13 cellular contexts compared by ENCODE assay signal in genomic region chr1:37533317-37534093, GRCh38. TPM values are rescaled to one million over a fixed set of nuclear protein-coding genes. Genes with fewer than 3 reads are reported as not detected.
DNase-seq lines count a peak whose midpoint lies in the region; ATAC-seq and TF ChIP-seq lines count a peak whose summit lies in the region.
"Had no signal": no experiment of that assay in that cellular context is flagged by ENCODE, and none has a peak within 500 bp of the region (broad histone marks: within the 10 kb centered on the region; RNA-seq: fewer than 3 reads in every experiment).

No MANE protein-coding gene starts in this region.

- POLR2A ChIA-PET in HCT116 (lab: Charles Lee) = interaction anchor here (0.7 kb wide), 1 partner anchor 48 kb away, joined by 7 read pairs; no protein-coding TSS in a partner anchor

- intact Hi-C loops in HCT116 (cut with micrococcal nuclease) = no loop called here
- intact Hi-C loops in body of pancreas (cut with DNase I) = no loop called here
- intact Hi-C loops in right lobe of liver (cut with DNase I) = no loop called here

- no peaks in the 10 kb centered on the region for H3K9me3 ChIP-seq in HCT116 (ENCODE audit: control insufficient read depth in 1 of 2, insufficient read depth in 1 of 2, low read depth in 1 of 2, low read length in 2 of 2)
- H3K9me3 ChIP-seq in body of pancreas = no peaks in the 10 kb centered on the region
- H3K9me3 ChIP-seq in right lobe of liver = no peaks in the 10 kb centered on the region
- H3K9me3 ChIP-seq in subcutaneous abdominal adipose tissue (ENCODE audit: control insufficient read depth in 5 of 5, low read length in 5 of 5) = no peaks in the 10 kb centered on the region

- peak overlapping the region; percentile 74 for H3K4me2 ChIP-seq in HCT116 (ENCODE audit: low read length)

- H4K20me1 ChIP-seq in HCT116 (ENCODE audit: insufficient read depth) = no peaks in the 10 kb centered on the region

- TF ChIP-seq POLR2A in HCT116 (IDR thresholded peaks at IDR 0.05; ENCODE audit: borderline replicate concordance, extremely low read depth, insufficient read depth, insufficient read length) = no peak
- TF ChIP-seq POLR2A in body of pancreas (IDR thresholded peaks at IDR 0.05) = no peak
- TF ChIP-seq POLR2A in right lobe of liver (IDR thresholded peaks at IDR 0.05) = no peak

- H3K9ac ChIP-seq in HCT116 (ENCODE audit: low read length) (peak overlapping the region; percentile 40; the same call in 1 of the 2 replicates), subcutaneous abdominal adipose tissue (ENCODE audit: low read length in 5 of 5) (peak overlapping the region in 1 of 5 donors; percentile 32)

- TF ChIP-seq CTCF in HCT116 (IDR thresholded peaks at IDR 0.05 in 2 of 3, conservative IDR thresholded peaks at IDR 0.05 in 1 of 3; ENCODE audit: borderline replicate concordance in 1 of 3, insufficient read depth in 1 of 3, low read depth in 2 of 3, low read length in 2 of 3) (no peak), body of pancreas (IDR thresholded peaks at IDR 0.05) (no peak), right lobe of liver (IDR thresholded peaks at IDR 0.05) (no peak)

- CTCF ChIA-PET in HCT116 (lab: Charles Lee) = no interaction called here

- no peak overlapping the region for H3K4me3 ChIP-seq in HCT116 (replicated peaks in 1 of 2; ENCODE audit: low read depth in 1 of 2, low read length in 2 of 2)
- no peak overlapping the region for H3K4me3 ChIP-seq in body of pancreas
- no peak overlapping the region for H3K4me3 ChIP-seq in right lobe of liver
- H3K4me3 ChIP-seq in subcutaneous abdominal adipose tissue (ENCODE audit: low read depth in 1 of 5, low read length in 5 of 5) = no peak overlapping the region

- peaks cover 13 to 53% of the 10 kb centered on the region in 2 experiments for H3K4me1 ChIP-seq in HCT116 (ENCODE audit: control insufficient read depth in 1 of 2, insufficient read depth in 2 of 2, low read length in 2 of 2)
- H3K4me1 ChIP-seq in body of pancreas = peaks cover 41% of the 10 kb centered on the region
- H3K4me1 ChIP-seq in right lobe of liver = peaks cover 0 to 54% (median 11%) of the 10 kb centered on the region in 4 donors
- peaks cover 0 to 10% (median 2%) of the 10 kb centered on the region in 5 donors for H3K4me1 ChIP-seq in subcutaneous abdominal adipose tissue (ENCODE audit: control insufficient read depth in 5 of 5, insufficient read depth in 5 of 5, low read length in 5 of 5)

- DNase-seq in HCT116 (ENCODE audit: low read depth, low spot score) (no peak), body of pancreas (peak in 1 of 4 donors; percentile 9), right lobe of liver (peak in 1 of 3 donors; percentile 12), cerebellar cortex (ENCODE audit: low spot score) (no peak), NCI-H1694 (lab: John Stamatoyannopoulos, UW) (no peak), NCI-H2196 (lab: John Stamatoyannopoulos, UW; ENCODE audit: unreplicated experiment) (no peak)
- DNase-seq: activated CD8-positive, alpha-beta memory T cell treated with anti-CD3 and anti-CD28 coated beads, Interleukin-2, amount 10 ng/mL, durations not matched to agents 7 days and 5 days; CD8-positive, alpha-beta memory T cell; NK-92 treated with Interleukin-12 subunit alpha and Interleukin-12 subunit beta, amount 100 ng/mL, for 24 hours; stimulated activated CD4-positive, alpha-beta T cell treated with anti-CD3 and anti-CD28 coated beads, Interleukin-2, amount 100 ng/mL, for 48 hours had no signal

- H3K27ac ChIP-seq in HCT116 (ENCODE audit: low read depth, low read length) = no peak overlapping the region
- H3K27ac ChIP-seq in body of pancreas = peak overlapping the region; percentile 84 to 90 (median 87)
- H3K27ac ChIP-seq in right lobe of liver = peak overlapping the region; percentile 70 to 97 (median 93)
- peak overlapping the region; percentile 8 for H3K27ac ChIP-seq in subcutaneous abdominal adipose tissue (ENCODE audit: low read depth, low read length)

- H3K79me2 ChIP-seq in HCT116 (ENCODE audit: insufficient read depth, low read length) = peaks cover 13% of the 10 kb centered on the region

- BruUV-seq in HCT116 (replicated peaks; lab: Mats Ljungman, UMichigan) = no TSS peak

- H3K27me3 ChIP-seq in HCT116 (ENCODE audit: insufficient read depth, low read length) = no peaks in the 10 kb centered on the region
- no peaks in the 10 kb centered on the region for H3K27me3 ChIP-seq in body of pancreas
- no peaks in the 10 kb centered on the region for H3K27me3 ChIP-seq in right lobe of liver
- no peaks in the 10 kb centered on the region for H3K27me3 ChIP-seq in subcutaneous abdominal adipose tissue (ENCODE audit: control insufficient read depth in 5 of 5, insufficient read depth in 4 of 5, low read length in 5 of 5)

- H3K36me3 ChIP-seq in HCT116 (ENCODE audit: control insufficient read depth in 1 of 2, insufficient read depth in 2 of 2, low read length in 2 of 2) (peaks cover 14 to 18% of the 10 kb centered on the region in 2 experiments; a peak in 3 of 4 replicates), body of pancreas (replicated peaks in 1 of 2; ENCODE audit: insufficient read depth in 1 of 2, low read depth in 2 of 2) (peaks cover 0 to 8% of the 10 kb centered on the region in 2 donors), right lobe of liver (peaks cover 0 to 6% (median 2%) of the 10 kb centered on the region in 4 donors), subcutaneous abdominal adipose tissue (ENCODE audit: control insufficient read depth in 5 of 5, insufficient read depth in 5 of 5, low read length in 5 of 5) (peaks cover 21 to 33% (median 26%) of the 10 kb centered on the region in 5 donors)

- no peak for TF ChIP-seq RAD21 in HCT116 (IDR thresholded peaks at IDR 0.05; ENCODE audit: low read depth)

- H3K9me2 ChIP-seq in HCT116 (ENCODE audit: insufficient read depth) = no peaks in the 10 kb centered on the region

- no peak overlapping the region for H2AFZ ChIP-seq in HCT116 (ENCODE audit: low read depth, low read length, poor library complexity, severe bottlenecking)

- WGBS in body of pancreas, 2 donors = 93 to 94% methylated on average over 4 of the region's 4 CpGs
- 78% methylated on average over 4 of the region's 4 CpGs for WGBS in right lobe of liver (ENCODE audit: insufficient coverage, low coverage, low lambda C conversion rate, missing lambda C conversion rate)

- RAD21 ChIA-PET in HCT116 (lab: Charles Lee; ENCODE audit: low non-redundant PET in 1 of 2, low total read pairs in 2 of 2, uncharacterized antibody in 2 of 2, unreplicated experiment in 2 of 2) = no interaction called here

- ATAC-seq in HCT116 (no peak), body of pancreas (no peak), right lobe of liver (no peak), esophagus mucosa (no peak)
- ATAC-seq: activated CD8-positive, alpha-beta memory T cell treated with anti-CD3 and anti-CD28 coated beads, Interleukin-2, amount 10 ng/mL, durations not matched to agents 7 days and 5 days; WTC11 had no signal

TF ChIP-seq in HCT116, 20 proteins besides CTCF, POLR2A, EP300 and RAD21 (continues in another document):
- TF ChIP-seq ZFX (IDR thresholded peaks at IDR 0.05) (no peak), SIN3A (IDR thresholded peaks at IDR 0.05; ENCODE audit: low read depth) (no peak), ZBTB33 (IDR thresholded peaks at IDR 0.05; ENCODE audit: extremely low read depth, insufficient replicate concordance, low read length) (no peak), YY1 (IDR thresholded peaks at IDR 0.05; ENCODE audit: extremely low read depth, insufficient replicate concordance, low read depth, low read length) (no peak)

RNA-seq across cellular contexts. Expression of gene MEAF6, which starts 18.9 kb away (rescaled TPM):
- 50.3 TPM for total RNA-seq in HCT116 (2021; ENCODE audit: unreplicated experiment)
- 19.8 and 29.1 TPM in 2 replicates for polyA plus RNA-seq in HCT116 (2012)
- 10 to 100 TPM; 36.3 to 43.5 TPM for total RNA-seq in body of pancreas
- total RNA-seq in right lobe of liver = 10 to 100 TPM; 12.9 to 55.9 (median 32.8) TPM
- total RNA-seq in esophagus mucosa = 32.7 TPM

RNA-seq across cellular contexts. Expression of gene SNIP1, which starts 20.6 kb away (rescaled TPM):
- 18.8 TPM for total RNA-seq in HCT116 (2021; ENCODE audit: unreplicated experiment)
- 6.0 and 6.1 TPM in 2 replicates for polyA plus RNA-seq in HCT116 (2012)
- 10 to 100 TPM in 1 of 2 donors, 1 to 10 TPM in 1; 7.0 to 33.9 TPM for total RNA-seq in body of pancreas
- total RNA-seq in right lobe of liver = 10 to 100 TPM in 2 of 6 experiments, 1 to 10 TPM in 4; 6.2 to 10.6 (median 8.8) TPM
- total RNA-seq in esophagus mucosa = 8.7 TPM

RNA-seq across cellular contexts. Expression of gene DNALI1, which starts 23.2 kb away (rescaled TPM):
- total RNA-seq in HCT116 (2021; ENCODE audit: unreplicated experiment) = 0.64 TPM
- 0.39 and 0.55 TPM in 2 replicates for polyA plus RNA-seq in HCT116 (2012)
- 10 to 100 TPM; 16.5 to 19.5 TPM for total RNA-seq in body of pancreas
- total RNA-seq in right lobe of liver = 10 to 100 TPM in 1 of 6 experiments, 1 to 10 TPM in 5; 4.1 to 13.6 (median 7.3) TPM
- total RNA-seq in esophagus mucosa = 0.16 TPM
- total RNA-seq: CD8-positive, alpha-beta memory T cell had no signal

RNA-seq across cellular contexts. Expression of gene ZC3H12A, which starts 59.1 kb away (rescaled TPM):
- total RNA-seq in HCT116 (2021; ENCODE audit: unreplicated experiment) = 10.6 TPM
- 12.3 and 13.1 TPM in 2 replicates for polyA plus RNA-seq in HCT116 (2012)
- 10 to 100 TPM; 12.2 to 31.6 TPM for total RNA-seq in body of pancreas
- 10 to 100 TPM in 3 of 6 experiments, 1 to 10 TPM in 3; 2.7 to 21.9 (median 8.3) TPM for total RNA-seq in right lobe of liver
- 43.6 TPM for total RNA-seq in esophagus mucosa
